Comparison of ENCODE assay signal across 9 cellular contexts in genomic region chr11:58574851-58575250, GRCh38. TPM values are rescaled to one million over a fixed set of nuclear protein-coding genes. Genes with fewer than 3 reads are reported as not detected.
A peak's percentile ranks its signal among the peaks of the same experiment; 100 is the strongest.
DNase-seq lines count a peak whose midpoint lies in the region; ATAC-seq and TF ChIP-seq lines count a peak whose summit lies in the region.
"Had no signal": no experiment of that assay in that cellular context is flagged by ENCODE, and none has a peak within 500 bp of the region (broad histone marks: within the 10 kb centered on the region; RNA-seq: fewer than 3 reads in every experiment).

No MANE protein-coding gene starts in this region.

- no peak overlapping the region for H3K4me3 ChIP-seq in astrocyte of the spinal cord (ENCODE audit: low read depth, low read length)
- peak overlapping the region in 1 of 2 donors; percentile 69 for H3K4me3 ChIP-seq in mucosa of rectum (ENCODE audit: low read length in 2 of 2)

- no peaks in the 10 kb centered on the region for H3K9me3 ChIP-seq in mucosa of rectum (ENCODE audit: control insufficient read depth in 2 of 2, low read length in 2 of 2)

- no peaks in the 10 kb centered on the region for H3K27me3 ChIP-seq in mucosa of rectum (ENCODE audit: control insufficient read depth in 2 of 2, insufficient read depth in 2 of 2, low read length in 2 of 2)

- peak overlapping the region; percentile 21 to 34 for H3K9ac ChIP-seq in mucosa of rectum (ENCODE audit: low read depth in 1 of 2, low read length in 2 of 2)

- in situ Hi-C loops in astrocyte of the spinal cord (cut with HindIII; ENCODE audit: low sequenced_read_pairs): no loop called here

- peak overlapping the region; percentile 26 to 100 for H3K27ac ChIP-seq in mucosa of rectum (ENCODE audit: low read depth in 2 of 2, low read length in 2 of 2)

- DNase-seq in AG08395 (ENCODE audit: low spot score): peak; percentile 40
- DNase-seq in HS-27A (ENCODE audit: low read depth): peak; percentile 29
- DNase-seq in astrocyte of the spinal cord (ENCODE audit: low read depth, low spot score): peak; percentile 54
- no peak for DNase-seq in SK-N-DZ (ENCODE audit: low spot score)
- no peak for DNase-seq in medulla oblongata (ENCODE audit: extremely low spot score)
- DNase-seq in stimulated activated CD4-positive, alpha-beta T cell treated with anti-CD3 and anti-CD28 coated beads, Interleukin-2, amount 100 ng/mL, for 24 hours: no peak
- DNase-seq: NCI-H748 treated with DMSO at 0.1 percent for 48 hours had no signal

- peaks cover 19 to 31% of the 10 kb centered on the region in 2 donors for H3K4me1 ChIP-seq in mucosa of rectum (ENCODE audit: control insufficient read depth in 2 of 2, insufficient read depth in 2 of 2, low read length in 2 of 2)

- TF ChIP-seq CTCF in astrocyte of the spinal cord (IDR thresholded peaks at IDR 0.05; ENCODE audit: low read depth, low read length): no peak

- ATAC-seq in GM21786 (IDR thresholded peaks at IDR 0.05; ENCODE audit: unreplicated experiment): no peak

- peaks cover under 1% of the 10 kb centered on the region in 2 donors for H3K36me3 ChIP-seq in mucosa of rectum (ENCODE audit: control insufficient read depth in 2 of 2, insufficient read depth in 2 of 2, low read length in 2 of 2)

RNA-seq across cellular contexts. Expression of gene LPXN, which starts 0.8 kb away (rescaled TPM):
- polyA plus RNA-seq in SK-N-DZ (2014; cell fraction: cytosol; rRNA removed): 1.8 TPM in 2 replicates
- 6.1 and 6.5 TPM in 2 replicates for polyA plus RNA-seq in SK-N-DZ (2014; cell fraction: nucleus; rRNA removed)

RNA-seq across cellular contexts. Expression of gene ZFP91, which starts 4.0 kb away (rescaled TPM):
- 31.9 and 34.6 TPM in 2 replicates for polyA plus RNA-seq in SK-N-DZ (2014; cell fraction: cytosol; rRNA removed)
- 31.5 and 38.6 TPM in 2 replicates for polyA plus RNA-seq in SK-N-DZ (2014; cell fraction: nucleus; rRNA removed)

RNA-seq across cellular contexts. Expression of gene CNTF, which starts 47.6 kb away (rescaled TPM):
- 0.66 and 1.2 TPM in 2 replicates for polyA plus RNA-seq in SK-N-DZ (2014; cell fraction: cytosol; rRNA removed)
- 2.5 and 7.0 TPM in 2 replicates for polyA plus RNA-seq in SK-N-DZ (2014; cell fraction: nucleus; rRNA removed)

Comparison
In these comparisons a context has a peak if more than half of its experiments do, and no peak if none do; other contexts are left out.
1. DNase-seq: peak in AG08395 (single experiment), HS-27A (single experiment) and astrocyte of the spinal cord (single experiment); none in SK-N-DZ (single experiment), medulla oblongata (single experiment) and stimulated activated CD4-positive, alpha-beta T cell treated with anti-CD3 and anti-CD28 coated beads, Interleukin-2, amount 100 ng/mL, for 24 hours (0 of 2).